In the genomic region with DNA sequence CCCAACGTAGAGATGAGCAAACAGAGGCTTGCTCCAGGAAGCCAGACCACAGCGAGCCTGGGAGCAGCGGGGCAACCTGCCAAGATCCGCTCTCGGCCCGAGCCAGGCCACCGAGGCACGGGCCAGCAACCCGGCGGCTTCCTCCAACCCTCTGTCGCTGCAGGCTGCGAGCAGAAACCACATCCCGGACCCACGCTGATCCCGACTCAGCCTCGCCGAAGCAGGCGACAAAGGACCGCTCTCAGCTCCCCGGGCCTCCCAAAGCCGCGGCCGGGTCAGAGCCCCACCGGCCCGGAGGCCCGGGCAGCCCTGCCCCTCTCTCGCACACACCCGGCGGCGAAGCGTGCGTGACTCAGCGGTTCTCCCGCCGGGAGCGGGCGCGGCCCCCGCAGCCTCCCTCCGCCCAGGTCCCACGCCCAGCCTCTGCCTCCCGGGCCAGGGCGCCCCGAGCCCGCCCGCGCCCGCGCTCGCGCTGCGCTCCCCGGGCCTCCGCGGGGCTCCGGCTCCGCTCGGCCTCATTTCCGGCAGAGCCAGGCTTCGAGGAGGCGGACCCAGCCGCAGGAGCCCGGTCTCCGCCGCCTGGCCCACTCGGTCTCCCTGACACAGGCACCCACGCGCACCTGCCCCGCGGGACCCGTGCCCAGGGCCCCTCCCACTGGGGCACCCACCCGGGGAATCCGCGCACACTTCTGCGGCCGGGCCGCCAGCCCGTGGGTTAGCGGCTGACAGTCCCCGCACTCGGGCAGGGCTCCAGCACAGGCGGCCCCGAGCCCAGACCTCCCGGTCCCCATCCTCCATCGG, we compare ENCODE assay signal across 8 cellular contexts. TPM values are rescaled to one million over a fixed set of nuclear protein-coding genes. Genes with fewer than 3 reads are reported as not detected.
A peak's percentile ranks its signal among the peaks of the same experiment; 100 is the strongest.
DNase-seq lines count a peak whose midpoint lies in the region; ATAC-seq, FAIRE-seq and TF ChIP-seq lines count a peak whose summit lies in the region.

No MANE protein-coding gene starts in this region.

- H3K36me3 ChIP-seq in PC-3 (ENCODE audit: low read depth, low read length) = no peaks in the 10 kb centered on the region
- H3K36me3 ChIP-seq in HepG2 (replicated peaks in 1 of 2; ENCODE audit: control insufficient read depth in 1 of 2, insufficient read depth in 2 of 2, low read length in 2 of 2) = no peaks in the 10 kb centered on the region
- no peaks in the 10 kb centered on the region for H3K36me3 ChIP-seq in Karpas-422 (ENCODE audit: insufficient read depth, low read length)

- peak overlapping the region; percentile 56 for H3K27ac ChIP-seq in PC-3 (ENCODE audit: low read length)
- no peak overlapping the region for H3K27ac ChIP-seq in HepG2 (ENCODE audit: extremely low read length, insufficient read depth, low read length)
- H3K27ac ChIP-seq in Karpas-422 (ENCODE audit: low read length) = no peak overlapping the region

- POLR2A ChIA-PET in PC-3 (lab: Charles Lee; ENCODE audit: unreplicated experiment) (no interaction called here), HepG2 (lab: Yijun Ruan, JAX) (no interaction called here)

- H3K27me3 ChIP-seq in PC-3 (ENCODE audit: low read length) = no peaks in the 10 kb centered on the region
- peaks cover 11 to 56% of the 10 kb centered on the region in 2 experiments; a peak in 4 of 5 replicates for H3K27me3 ChIP-seq in HepG2 (ENCODE audit: control insufficient read depth in 1 of 2, insufficient read depth in 2 of 2, low read length in 2 of 2)
- no peaks in the 10 kb centered on the region for H3K27me3 ChIP-seq in Karpas-422 (ENCODE audit: low read length)

- peak overlapping the region; percentile 41 for H3K9ac ChIP-seq in PC-3 (ENCODE audit: low read length)
- H3K9ac ChIP-seq in HepG2 (ENCODE audit: insufficient read depth, low read depth, low read length) = no peak overlapping the region
- H3K9ac ChIP-seq in Karpas-422 (ENCODE audit: low read length) = no peak overlapping the region

- H3F3A ChIP-seq in PC-3 (ENCODE audit: low read length, unreplicated experiment) = no peaks in the 10 kb centered on the region

- intact Hi-C loops in PC-3 (cut with micrococcal nuclease) = no loop called here
- intact Hi-C loops in HepG2 (cut with micrococcal nuclease; ENCODE audit: unreplicated experiment) = loop anchor here (5.0 kb wide), 1 partner anchor 77 kb away; no protein-coding TSS in a partner anchor

- no peak for TF ChIP-seq POLR2A in HepG2 (IDR thresholded peaks at IDR 0.05; ENCODE audit: insufficient read depth in 1 of 2, low read depth in 2 of 2, low read length in 2 of 2)

- H3K4me3 ChIP-seq in PC-3 (ENCODE audit: low read length) (peak overlapping the region; percentile 78), HepG2 (replicated peaks in 1 of 3; ENCODE audit: insufficient read depth in 1 of 3, low read depth in 2 of 3, low read length in 3 of 3) (peak overlapping the region; percentile 26 to 69 (median 43); a peak in 5 of 6 replicates), Karpas-422 (ENCODE audit: low read length) (no peak overlapping the region)

- WGBS in HepG2 (ENCODE audit: low lambda C conversion rate) = 0% methylated on average over 2 of the region's 85 CpGs

- TF ChIP-seq RAD21 in HepG2 (CRISPR knock-in tag; IDR thresholded peaks at IDR 0.05) = no peak

- H3K4me1 ChIP-seq in PC-3 (ENCODE audit: insufficient read depth, low read length) (peaks cover 6% of the 10 kb centered on the region; the same call in 1 of the 2 replicates), HepG2 (ENCODE audit: insufficient read depth, low read length) (no peaks in the 10 kb centered on the region), Karpas-422 (ENCODE audit: low read length) (no peaks in the 10 kb centered on the region)

- BruUV-seq in PC-3 (replicated peaks; lab: Mats Ljungman, UMichigan) = no TSS peak
- no TSS peak for BruUV-seq in HepG2 (replicated peaks; lab: Mats Ljungman, UMichigan)

- no peak for FAIRE-seq in HepG2 (lab: Jason Lieb, UNC)

- H4K20me1 ChIP-seq in PC-3 (ENCODE audit: low read length) (no peaks in the 10 kb centered on the region), HepG2 (ENCODE audit: insufficient read depth, low read length) (no peaks in the 10 kb centered on the region), Karpas-422 (ENCODE audit: insufficient read depth, low read depth, low read length) (no peaks in the 10 kb centered on the region)

- ATAC-seq in PC-3 (peak; percentile 67), HepG2 (peak; percentile 61), HG03139 (IDR thresholded peaks at IDR 0.05; ENCODE audit: unreplicated experiment) (no peak)

- CTCF ChIA-PET in PC-3 (lab: Charles Lee) (no interaction called here), HepG2 (lab: Yijun Ruan, JAX; ENCODE audit: low intra/inter-chr PET ratio, low total read pairs) (no interaction called here)

- H3K79me2 ChIP-seq in PC-3 (ENCODE audit: low read length) (peaks cover 16% of the 10 kb centered on the region), HepG2 (ENCODE audit: insufficient read depth, low read length) (no peaks in the 10 kb centered on the region), Karpas-422 (ENCODE audit: low read length) (no peaks in the 10 kb centered on the region)

- DNase-seq in ELF-1 (ENCODE audit: low read depth, low spot score) (peak; percentile 30), PC-3 (peak; percentile 68), dermis microvascular lymphatic vessel endothelial cell (ENCODE audit: low read depth in 2 of 2) (peak; percentile 1 to 17), HepG2 (ENCODE audit: low spot score) (no peak), stromal cell of bone marrow (ENCODE audit: low read depth) (peak; percentile 13), KG1 (lab: John Stamatoyannopoulos, UW) (no peak), Karpas-422 (no peak)

- H2AFZ ChIP-seq in PC-3 (ENCODE audit: low read length) (peak overlapping the region; percentile 63), HepG2 (ENCODE audit: low read length) (no peak overlapping the region), Karpas-422 (ENCODE audit: low read length) (no peak overlapping the region)

- in situ Hi-C loops in HepG2 (cut with HindIII; ENCODE audit: extremely low pct_ligation_motif_present, low pct_unique_long_range_greater_than_20kb) = no loop called here

- no peaks in the 10 kb centered on the region for H3K9me2 ChIP-seq in PC-3 (replicated peaks; ENCODE audit: low read length)
- no peaks in the 10 kb centered on the region for H3K9me2 ChIP-seq in Karpas-422 (replicated peaks; ENCODE audit: insufficient read depth, low read length)

- H3K4me2 ChIP-seq in PC-3 (ENCODE audit: low read length) = peak overlapping the region; percentile 86
- H3K4me2 ChIP-seq in HepG2 (ENCODE audit: low read depth, low read length) = peak overlapping the region; percentile 68
- H3K4me2 ChIP-seq in Karpas-422 (ENCODE audit: low read depth, low read length, poor library complexity, severe bottlenecking) = no peak overlapping the region

- H3K9me3 ChIP-seq in PC-3 (ENCODE audit: low read length) (no peaks in the 10 kb centered on the region), HepG2 (ENCODE audit: low read length) (no peaks in the 10 kb centered on the region), Karpas-422 (ENCODE audit: low read length) (no peaks in the 10 kb centered on the region)

- no peak for TF ChIP-seq CTCF in PC-3 (conservative IDR thresholded peaks at IDR 0.05; ENCODE audit: low read depth, low read length)
- no peak for TF ChIP-seq CTCF in HepG2 (CRISPR knock-in tag; IDR thresholded peaks at IDR 0.05)

- no peak for TF ChIP-seq EP300 in HepG2 (IDR thresholded peaks at IDR 0.05; ENCODE audit: low read depth in 2 of 2, low read length in 2 of 2)
- no peak for TF ChIP-seq EP300 in HepG2 (CRISPR knock-in tag; IDR thresholded peaks at IDR 0.05; ENCODE audit: borderline replicate concordance)

RNA-seq across cellular contexts. Expression of a gene that starts 1.7 kb away (rescaled TPM):
- total RNA-seq in PC-3 (2014; rRNA removed) (7.0 and 9.5 TPM in 2 replicates), dermis microvascular lymphatic vessel endothelial cell (0.39 and 0.89 TPM in 2 replicates), HepG2 (2016; rRNA removed; fragmentation: Illumina TruSeq; extraction: Trizol) (0.60 and 1.2 TPM in 2 replicates)
- 0.18 and 0.30 TPM in 2 replicates for total RNA-seq in HepG2 (2016; cell fraction: cytosol; rRNA removed; fragmentation: Illumina TruSeq; extraction: Trizol; ENCODE audit: low read depth)
- 0.69 and 1.1 TPM in 2 replicates for total RNA-seq in HepG2 (2016; cell fraction: insoluble cytoplasmic fraction; rRNA removed; fragmentation: Illumina TruSeq; extraction: Trizol)
- total RNA-seq in HepG2 (2016; cell fraction: membrane; rRNA removed; fragmentation: Illumina TruSeq; extraction: Trizol) = 0.83 and 1.1 TPM in 2 replicates
- 0.53 and 0.78 TPM in 2 replicates for total RNA-seq in HepG2 (2016; cell fraction: nucleus; rRNA removed; fragmentation: Illumina TruSeq; extraction: Trizol)
- 7.0 and 8.6 TPM in 2 replicates for polyA plus RNA-seq in HepG2 (2011; rRNA removed)
- 7.1 and 8.6 TPM in 2 replicates for polyA plus RNA-seq in HepG2 (2011; cell fraction: cytosol; rRNA removed)
- polyA plus RNA-seq in HepG2 (2011; cell fraction: nucleus; rRNA removed) = 5.4 and 5.9 TPM in 2 replicates
- polyA plus RNA-seq in HepG2 (2012) = 2.1 and 2.2 TPM in 2 replicates
- polyA plus RNA-seq in HepG2 (2016; cell fraction: cytosol; fragmentation: Illumina TruSeq; extraction: Trizol; ENCODE audit: low read depth) = 0.25 and 0.43 TPM in 2 replicates
- 2.3 TPM in 2 replicates for polyA plus RNA-seq in HepG2 (2016; cell fraction: insoluble cytoplasmic fraction; fragmentation: Illumina TruSeq; extraction: Trizol; ENCODE audit: low read depth)
- 0.92 and 1.3 TPM in 2 replicates for polyA plus RNA-seq in HepG2 (2016; cell fraction: membrane; fragmentation: Illumina TruSeq; extraction: Trizol; ENCODE audit: low read depth)
- polyA plus RNA-seq in HepG2 (2016; cell fraction: nucleus; fragmentation: Illumina TruSeq; extraction: Trizol; ENCODE audit: insufficient read depth, low read depth) = 2.0 and 2.3 TPM in 2 replicates
- polyA minus RNA-seq in HepG2 (2011; rRNA and poly(A)+ RNA removed; ENCODE audit: low replicate concordance) = 0.07 and 17.8 TPM in 2 replicates
- polyA minus RNA-seq in HepG2 (2011; cell fraction: cytosol; rRNA and poly(A)+ RNA removed) = 3.9 and 5.6 TPM in 2 replicates
- polyA minus RNA-seq in HepG2 (2011; cell fraction: nucleus; rRNA and poly(A)+ RNA removed) = 6.0 and 6.7 TPM in 2 replicates
- not detected in 2 replicates for total RNA-seq in Karpas-422 (2014; rRNA removed; shearing (Covaris generic); ENCODE audit: low replicate concordance)

Comparison
In these comparisons a context has a peak if more than half of its experiments do, and no peak if none do; other contexts are left out.
1. DNase-seq: peak in ELF-1 (single experiment), PC-3 (single experiment), dermis microvascular lymphatic vessel endothelial cell (2 of 2) and stromal cell of bone marrow (single experiment); none in HepG2 (single experiment), KG1 (single experiment) and Karpas-422 (single experiment).